1 cellular context compared by ENCODE assay signal in genomic region chr10:34353530-34353929, GRCh38.
A peak's percentile ranks its signal among the peaks of the same experiment; 100 is the strongest.
TF ChIP-seq lines count a peak whose summit lies in the region.

No MANE protein-coding gene starts in this region.

TF ChIP-seq in HEK293, 187 proteins besides CTCF, POLR2A, EP300 and RAD21 (continued from another document):
- peak; percentile 78 for TF ChIP-seq ZNF518A (tag by site-specific recombination; conservative IDR thresholded peaks at IDR 0.05; ENCODE audit: low read depth)
- TF ChIP-seq ZNF426 (tag by site-specific recombination; IDR thresholded peaks at IDR 0.05) = peak; percentile 72
- TF ChIP-seq ZNF654 (tag by site-specific recombination; IDR thresholded peaks at IDR 0.05; ENCODE audit: low read depth) = peak; percentile 22; the same call in 1 of the 2 replicates
- TF ChIP-seq ZBTB8A (tag by site-specific recombination; IDR thresholded peaks at IDR 0.05) = peak; percentile 46; the same call in 1 of the 2 replicates
- TF ChIP-seq ZNF394 (tag by site-specific recombination; IDR thresholded peaks at IDR 0.05; ENCODE audit: borderline replicate concordance) = peak; percentile 86; the same call in 1 of the 2 replicates
- TF ChIP-seq REST (tag by site-specific recombination; IDR thresholded peaks at IDR 0.05) = 0 out of 2 replicates have a peak, but pooled peaks have one; percentile 41
